25 cellular contexts compared by ENCODE assay signal in genomic region chr4:156038772-156039171, GRCh38.
DNase-seq lines count a peak whose midpoint lies in the region; ATAC-seq, FAIRE-seq and TF ChIP-seq lines count a peak whose summit lies in the region.
"Had no signal": no experiment of that assay in that cellular context is flagged by ENCODE, and none has a peak within 500 bp of the region (broad histone marks: within the 10 kb centered on the region; RNA-seq: fewer than 3 reads in every experiment).

No MANE protein-coding gene starts in this region.

- H4K20me1 ChIP-seq in BLaER1, result no peaks in the 10 kb centered on the region

- H3K36me3 ChIP-seq in BLaER1 (no peaks in the 10 kb centered on the region), kidney (ENCODE audit: control insufficient read depth in 1 of 2, insufficient read depth in 2 of 2, low read length in 2 of 2) (no peaks in the 10 kb centered on the region)
- H3K36me3 ChIP-seq: adrenal gland, stomach, vagina had no signal

- H3K4me3 ChIP-seq in BLaER1 (no peak overlapping the region), kidney (ENCODE audit: low read length in 2 of 2) (no peak overlapping the region)
- no peak overlapping the region for H3K4me3 ChIP-seq in Jurkat, Clone E6-1 (ENCODE audit: low read length)
- H3K4me3 ChIP-seq: adrenal gland, stomach, vagina had no signal

- H3K27ac ChIP-seq in BLaER1 (peak overlapping the region; percentile 59; the same call in 1 of the 2 replicates), kidney (ENCODE audit: low read depth in 2 of 2, low read length in 2 of 2) (no peak overlapping the region)
- H3K27ac ChIP-seq: adrenal gland, stomach, vagina had no signal

- H3K4me1 ChIP-seq in BLaER1 (peaks cover 34% of the 10 kb centered on the region), kidney (ENCODE audit: control insufficient read depth in 1 of 2, insufficient read depth in 1 of 2, low read depth in 1 of 2, low read length in 2 of 2) (no peaks in the 10 kb centered on the region)
- H3K4me1 ChIP-seq: adrenal gland, stomach, vagina had no signal

- no peak for FAIRE-seq in kidney (lab: Jason Lieb, UNC)
- FAIRE-seq: H1 had no signal

- ATAC-seq in GM18861 (IDR thresholded peaks at IDR 0.05; ENCODE audit: unreplicated experiment), result no peak
- ATAC-seq: activated CD8-positive, alpha-beta T cell treated with anti-CD3 and anti-CD28 coated beads for 36 hours; left lobe of liver; Right ventricle myocardium inferior had no signal

- no peak overlapping the region for H3K9ac ChIP-seq in BLaER1
- no peak overlapping the region for H3K9ac ChIP-seq in kidney (ENCODE audit: low read length in 2 of 2)

- no peak for TF ChIP-seq CTCF in kidney (IDR thresholded peaks at IDR 0.05; ENCODE audit: borderline replicate concordance, extremely low read depth, insufficient read depth)

- H3K27me3 ChIP-seq in BLaER1, result no peaks in the 10 kb centered on the region
- H3K27me3 ChIP-seq: adrenal gland, stomach, vagina had no signal

- peak; percentile 47 for DNase-seq in Jurkat, Clone E6-1 (ENCODE audit: low read depth, low spot score)
- DNase-seq in NCI-H524 (lab: John Stamatoyannopoulos, UW) (peak; percentile 51 to 81), kidney (peak; percentile 18), NCI-H2196 (lab: John Stamatoyannopoulos, UW; ENCODE audit: unreplicated experiment) (no peak), mucosa of gallbladder (ENCODE audit: low spot score) (no peak), Kasumi-1 (lab: John Stamatoyannopoulos, UW) (no peak)
- DNase-seq: ACHN; activated CD8-positive, alpha-beta memory T cell treated with anti-CD3 and anti-CD28 coated beads, Interleukin-2, amount 50 U/mL, for 48 hours; activated CD8-positive, alpha-beta T cell treated with anti-CD3 and anti-CD28 coated beads for 36 hours; activated naive CD4-positive, alpha-beta T cell treated with anti-CD3 and anti-CD28 coated beads, Interleukin-2, amount 10 ng/mL, durations not matched to agents 7 days and 5 days; adrenal gland; DND-41; GF-D8; HFFc6; NCI-H1092 treated with DMSO at 0.1 percent for 48 hours; NCI-H187 treated with DMSO at 0.1 percent for 48 hours; NCI-H226; stimulated activated CD4-positive, alpha-beta T cell treated with anti-CD3 and anti-CD28 coated beads, Interleukin-1b, Interleukin-23, amount 100 ng/mL, for 48 hours; stomach had no signal

- intact Hi-C loops in kidney (cut with DNase I), result no loop called here

- H3K9me3 ChIP-seq in BLaER1 (no peaks in the 10 kb centered on the region), kidney (ENCODE audit: control insufficient read depth in 1 of 2, low read length in 2 of 2) (no peaks in the 10 kb centered on the region)
- H3K9me3 ChIP-seq: adrenal gland, stomach, vagina had no signal

- H3K4me2 ChIP-seq in BLaER1, result peak overlapping the region; percentile 69

Comparison
In these comparisons a context has a peak if more than half of its experiments do, and no peak if none do; other contexts are left out.
1. DNase-seq: peak in Jurkat, Clone E6-1 (single experiment), NCI-H524 (2 of 2) and kidney (single experiment); none in NCI-H2196 (single experiment), mucosa of gallbladder (single experiment) and Kasumi-1 (0 of 2).